Comparison of ENCODE assay signal across 22 cellular contexts in the genomic region with DNA sequence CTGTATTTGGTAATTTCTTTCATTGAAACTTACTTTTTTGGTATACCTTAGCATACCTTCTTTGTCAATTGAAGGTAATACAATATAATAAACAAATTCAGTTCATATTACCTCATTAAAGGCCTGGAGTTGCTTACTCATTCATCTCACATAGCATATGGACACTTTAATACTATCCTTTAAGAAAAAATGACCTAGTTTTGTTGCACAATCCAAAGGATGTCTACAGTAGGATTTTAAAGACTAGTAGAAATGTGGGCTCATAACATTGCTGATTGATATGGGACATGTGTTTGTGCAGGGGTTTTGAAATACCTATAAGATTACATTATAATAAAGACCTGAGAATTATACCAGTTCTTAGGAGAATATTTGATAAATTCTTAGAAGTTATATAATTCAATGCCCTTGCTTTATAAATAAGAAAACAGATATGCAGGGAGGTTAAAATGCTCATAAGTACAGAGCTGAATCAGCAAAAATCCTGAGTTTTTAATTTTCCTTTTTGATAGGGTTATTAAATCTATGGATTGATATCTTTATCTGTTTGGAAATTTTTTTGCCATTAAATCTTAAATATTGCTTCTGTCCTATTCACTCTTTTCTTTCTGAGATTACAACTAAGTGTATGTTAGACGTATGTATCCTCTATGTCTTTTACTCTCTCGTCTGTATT.
"Had no signal": no experiment of that assay in that cellular context is flagged by ENCODE, and none has a peak within 500 bp of the region (broad histone marks: within the 10 kb centered on the region; RNA-seq: fewer than 3 reads in every experiment).

No MANE protein-coding gene starts in this region.

- H3K9me3 ChIP-seq: MG63 had no signal

- H3K4me3 ChIP-seq: MG63 had no signal

- ATAC-seq: activated CD8-positive, alpha-beta memory T cell treated with anti-CD3 and anti-CD28 coated beads, Interleukin-2, amount 10 ng/mL, durations not matched to agents 7 days and 5 days; T-helper 17 cell; WTC11 had no signal

- H3K36me3 ChIP-seq: brain microvascular endothelial cell, MG63 had no signal

- H3K27ac ChIP-seq: brain microvascular endothelial cell had no signal

- DNase-seq: activated CD4-positive, alpha-beta T cell treated with anti-CD3 and anti-CD28 coated beads for 48 hours; activated CD4-positive, alpha-beta T cell treated with anti-CD3 and anti-CD28 coated beads, Interleukin-2, amount 50 U/mL, for 4 hours; activated CD4-positive, CD25-positive, alpha-beta regulatory T cell treated with anti-CD3 and anti-CD28 coated beads, Interleukin-2, amount 50 U/mL, for 72 hours; activated CD8-positive, alpha-beta memory T cell treated with anti-CD3 and anti-CD28 coated beads, Interleukin-2, amount 10 ng/mL, durations not matched to agents 7 days and 5 days; activated effector memory CD4-positive, alpha-beta T cell treated with Interleukin-2 at 50 U/mL for 16 hours; activated naive CD4-positive, alpha-beta T cell; activated T-cell treated with anti-CD3 and anti-CD28 coated beads, Interleukin-2, amount 50 U/mL, for 24 hours; amygdala; brain microvascular endothelial cell; MG63; MV-4-11; NCI-H1105; NCI-H1436; NCI-H187; NCI-H2081; NCI-H226; NCI-H526; NCI-H774; SIG-M5; T-helper 17 cell; T-helper 9 cell had no signal

- H3K27me3 ChIP-seq: brain microvascular endothelial cell, MG63 had no signal
